Comparison of ENCODE assay signal across 9 cellular contexts in the genomic region with DNA sequence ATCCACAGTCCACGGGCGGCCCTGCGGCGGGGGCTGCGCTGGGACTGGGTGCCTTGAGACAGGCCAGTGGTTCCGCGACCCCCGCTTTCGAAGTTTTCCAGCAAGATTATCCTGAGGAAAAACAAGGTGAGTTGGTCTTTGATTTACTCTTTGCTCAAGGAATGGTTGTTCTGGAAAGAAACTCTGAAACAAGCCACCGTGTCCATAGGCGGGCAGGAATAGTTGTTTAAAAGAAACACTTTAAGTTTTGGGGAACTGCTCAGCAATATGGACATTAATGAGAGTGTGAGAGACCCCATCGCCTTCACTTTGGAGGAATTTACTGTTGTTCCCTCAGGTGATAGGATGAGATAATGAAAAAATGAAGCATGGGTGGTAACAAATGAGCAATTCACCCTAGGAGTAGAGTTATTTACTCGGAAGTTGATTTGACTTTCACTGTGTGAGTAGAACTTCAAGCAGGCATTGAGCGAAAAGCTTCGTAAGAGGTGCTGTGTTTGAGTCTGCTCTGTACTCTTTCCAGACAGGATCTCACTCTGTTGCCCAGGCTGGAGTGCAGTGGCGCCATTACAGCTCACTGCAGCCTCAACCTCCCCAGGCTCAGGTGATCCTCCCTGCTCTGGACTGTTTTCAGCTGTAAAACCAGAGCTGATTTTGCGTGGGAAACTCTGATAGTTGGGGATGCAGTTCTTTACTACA. TPM values are rescaled to one million over a fixed set of nuclear protein-coding genes. Genes with fewer than 3 reads are reported as not detected.
DNase-seq lines count a peak whose midpoint lies in the region; ATAC-seq, FAIRE-seq and TF ChIP-seq lines count a peak whose summit lies in the region.
"Had no signal": no experiment of that assay in that cellular context is flagged by ENCODE, and none has a peak within 500 bp of the region (broad histone marks: within the 10 kb centered on the region; RNA-seq: fewer than 3 reads in every experiment).

No MANE protein-coding gene starts in this region.

- DNase-seq in ACHN (peak; percentile 49), IMR-90 (no peak), epithelial cell of prostate (ENCODE audit: low read depth, low spot score) (no peak), naive B cell (peak; percentile 3), GM12891 (ENCODE audit: insufficient read length, low spot score) (no peak), mesenteric fat pad (ENCODE audit: low spot score) (no peak), OCI-M1 (lab: John Stamatoyannopoulos, UW) (no peak)
- no peak for DNase-seq in activated T-helper 2 cell treated with anti-CD3 and anti-CD28 coated beads, Interferon-gamma antibody, Interleukin-2, Interleukin-4, amounts not matched to agents 10 μg/mL and 5 μg/mL and 100 μg/mL, durations not matched to agents 14 hours and 24 hours and 36 hours (ENCODE audit: low spot score)
- DNase-seq: GF-D8 had no signal

- H2BK120ac ChIP-seq in IMR-90 (ENCODE audit: low read depth, low read length): no peak overlapping the region

- no peak overlapping the region for H3K18ac ChIP-seq in IMR-90 (ENCODE audit: low read depth, low read length)

- H3K9me3 Mint-ChIP-seq in naive B cell: peaks cover 0 to 2% (median 0%) of the 10 kb centered on the region in 7 donors
- no peaks in the 10 kb centered on the region for H3K9me3 Mint-ChIP-seq in activated T-helper 2 cell treated with anti-CD3 and anti-CD28 coated beads, Interferon-gamma antibody, Interleukin-2, Interleukin-4, amounts not matched to agents 10 μg/mL and 5 μg/mL and 100 μg/mL, durations not matched to agents 14 hours and 24 hours and 36 hours

- H3K4me3 Mint-ChIP-seq in naive B cell: peak overlapping the region in 7 of 8 donors; percentile 62 to 81 (median 74)
- H3K4me3 Mint-ChIP-seq in activated T-helper 2 cell treated with anti-CD3 and anti-CD28 coated beads, Interferon-gamma antibody, Interleukin-2, Interleukin-4, amounts not matched to agents 10 μg/mL and 5 μg/mL and 100 μg/mL, durations not matched to agents 14 hours and 24 hours and 36 hours (ENCODE audit: low read depth): no peak overlapping the region

- peak overlapping the region; percentile 49; the same call in 1 of the 2 replicates for H3K4me2 ChIP-seq in IMR-90 (ENCODE audit: low read depth, low read length)

- TF ChIP-seq RAD21 in IMR-90 (IDR thresholded peaks at IDR 0.05; ENCODE audit: low read length): no peak

- H2AK9ac ChIP-seq in IMR-90 (replicated peaks; ENCODE audit: low read depth, low read length, poor library complexity): no peak overlapping the region

- no peak overlapping the region for H3K23ac ChIP-seq in IMR-90 (ENCODE audit: low read depth, low read length)

- H3K4me1 Mint-ChIP-seq in naive B cell: peaks cover 7 to 12% (median 10%) of the 10 kb centered on the region in 3 donors
- peaks cover 8% of the 10 kb centered on the region for H3K4me1 Mint-ChIP-seq in activated T-helper 2 cell treated with anti-CD3 and anti-CD28 coated beads, Interferon-gamma antibody, Interleukin-2, Interleukin-4, amounts not matched to agents 10 μg/mL and 5 μg/mL and 100 μg/mL, durations not matched to agents 14 hours and 24 hours and 36 hours (ENCODE audit: low read depth)

- H3K36me3 ChIP-seq in IMR-90 (ENCODE audit: control insufficient read depth, insufficient read depth, low read length): no peaks in the 10 kb centered on the region

- no TSS peak for BruUV-seq in IMR-90 (replicated peaks; lab: Mats Ljungman, UMichigan)

- no peak overlapping the region for H3K56ac ChIP-seq in IMR-90 (ENCODE audit: extremely low read depth, insufficient read depth, low read length)

- H3K27ac Mint-ChIP-seq in naive B cell: peak overlapping the region in 1 of 6 donors; percentile 8
- H3K27ac Mint-ChIP-seq in activated T-helper 2 cell treated with anti-CD3 and anti-CD28 coated beads, Interferon-gamma antibody, Interleukin-2, Interleukin-4, amounts not matched to agents 10 μg/mL and 5 μg/mL and 100 μg/mL, durations not matched to agents 14 hours and 24 hours and 36 hours: no peak overlapping the region

- no peak overlapping the region for H4K5ac ChIP-seq in IMR-90 (ENCODE audit: low read depth, low read length)

- peaks cover 12% of the 10 kb centered on the region for H3K27me3 ChIP-seq in IMR-90 (ENCODE audit: control insufficient read depth, insufficient read depth, low read length)

- H4K91ac ChIP-seq in IMR-90 (ENCODE audit: insufficient read depth, low read depth, low read length): no peak overlapping the region

- TF ChIP-seq CTCF in IMR-90 (conservative IDR thresholded peaks at IDR 0.05; ENCODE audit: low read depth, low read length): no peak

- CTCF ChIA-PET in IMR-90 (lab: Yijun Ruan, JAX): no interaction called here

- in situ Hi-C loops in ACHN (cut with HindIII; ENCODE audit: low pct_ligation_motif_present, low pct_unique_long_range_greater_than_20kb, low sequenced_read_pairs) (loop anchor here (25.0 kb wide), 1 partner anchor 135 kb away; no protein-coding TSS in a partner anchor), IMR-90 (cut with MboI; ENCODE audit: low sequenced_read_pairs) (loop anchor here (5.0 kb wide), 1 partner anchor 635 kb away; no protein-coding TSS in a partner anchor)

- H3K27me3 Mint-ChIP-seq in naive B cell: peaks cover 46 to 53% (median 51%) of the 10 kb centered on the region in 3 donors
- H3K27me3 Mint-ChIP-seq in activated T-helper 2 cell treated with anti-CD3 and anti-CD28 coated beads, Interferon-gamma antibody, Interleukin-2, Interleukin-4, amounts not matched to agents 10 μg/mL and 5 μg/mL and 100 μg/mL, durations not matched to agents 14 hours and 24 hours and 36 hours (ENCODE audit: low read depth): peaks cover 48% of the 10 kb centered on the region

- TF ChIP-seq POLR2A in IMR-90 (IDR thresholded peaks at IDR 0.05; ENCODE audit: low read depth, low read length): no peak
- no peak for TF ChIP-seq POLR2A in GM12891 (IDR thresholded peaks at IDR 0.05; ENCODE audit: low read depth, low read length)

- no peak overlapping the region for H2AK5ac ChIP-seq in IMR-90 (ENCODE audit: low read depth, low read length)

- no peak overlapping the region for H3K27ac ChIP-seq in IMR-90 (ENCODE audit: insufficient read depth, low read length)
- peak overlapping the region; percentile 68 for H3K27ac ChIP-seq in epithelial cell of prostate

- ATAC-seq in IMR-90 (ENCODE audit: low read depth) (no peak), naive B cell (ENCODE audit: low read depth in 2 of 2) (peak in 1 of 2 donors; percentile 15)

- H2BK15ac ChIP-seq in IMR-90 (ENCODE audit: low read depth, low read length): no peak overlapping the region

- H2BK5ac ChIP-seq in IMR-90 (ENCODE audit: low read depth, low read length, poor library complexity, severe bottlenecking): no peak overlapping the region

- H3K4ac ChIP-seq in IMR-90 (ENCODE audit: low read depth, low read length): no peak overlapping the region

- H3K36me3 Mint-ChIP-seq in naive B cell: no peaks in the 10 kb centered on the region
- no peaks in the 10 kb centered on the region for H3K36me3 Mint-ChIP-seq in activated T-helper 2 cell treated with anti-CD3 and anti-CD28 coated beads, Interferon-gamma antibody, Interleukin-2, Interleukin-4, amounts not matched to agents 10 μg/mL and 5 μg/mL and 100 μg/mL, durations not matched to agents 14 hours and 24 hours and 36 hours (ENCODE audit: low read depth)

- dilution Hi-C loops in IMR-90 (cut with HindIII; ENCODE audit: low sequenced_read_pairs, unreplicated experiment): no loop called here

- H3K14ac ChIP-seq in IMR-90 (replicated peaks; ENCODE audit: low read depth, low read length): no peak overlapping the region

- no peak overlapping the region for H2BK20ac ChIP-seq in IMR-90 (ENCODE audit: low read depth, low read length)

- H4K20me1 ChIP-seq in IMR-90 (ENCODE audit: insufficient read depth, low read length): no peaks in the 10 kb centered on the region

- H3K79me1 ChIP-seq in IMR-90 (ENCODE audit: low read depth in 1 of 2, low read length in 2 of 2): no peaks in the 10 kb centered on the region

- intact Hi-C loops in IMR-90 (cut with micrococcal nuclease): loop anchor here (5.0 kb wide), 1 partner anchor 440 kb away; a partner anchor contains a TSS
- intact Hi-C loops in activated T-helper 2 cell treated with anti-CD3 and anti-CD28 coated beads, Interferon-gamma antibody, Interleukin-2, Interleukin-4, amounts not matched to agents 10 μg/mL and 5 μg/mL and 100 μg/mL, durations not matched to agents 14 hours and 24 hours and 36 hours (cut with micrococcal nuclease): loop anchor here (5.0 kb wide), 1 partner anchor 480 kb away; no protein-coding TSS in a partner anchor

- no peak overlapping the region for H3K9ac ChIP-seq in IMR-90 (ENCODE audit: low read depth, low read length)

- no peak overlapping the region for H4K8ac ChIP-seq in IMR-90 (ENCODE audit: low read depth in 2 of 2, low read length in 2 of 2)

- no peaks in the 10 kb centered on the region for H3K4me1 ChIP-seq in IMR-90 (ENCODE audit: control insufficient read depth, insufficient read depth, low read length)

- peak overlapping the region; percentile 69 for H3K4me3 ChIP-seq in IMR-90 (ENCODE audit: insufficient read depth, low read depth, low read length)

- H3K9me1 ChIP-seq in IMR-90 (ENCODE audit: insufficient read depth, low read length): no peaks in the 10 kb centered on the region

- no peaks in the 10 kb centered on the region for H3K9me3 ChIP-seq in IMR-90 (ENCODE audit: control insufficient read depth, insufficient read depth, low read length)

- no CpG with 5 or more reads among the region's 17 CpGs for WGBS in IMR-90 (ENCODE audit: extremely low coverage in 2 of 2, insufficient read length in 1 of 2), 2 experiments

- POLR2A ChIA-PET in IMR-90 (lab: Charles Lee; ENCODE audit: unreplicated experiment): no interaction called here

- peak overlapping the region; percentile 90 for H2AFZ ChIP-seq in IMR-90 (replicated peaks; ENCODE audit: low read length, poor library complexity)

- no peak for FAIRE-seq in GM12891 (lab: Jason Lieb, UNC)

TF ChIP-seq in IMR-90, 13 proteins besides CTCF, POLR2A, EP300 and RAD21 (continues in another document):
- TF ChIP-seq FOS (IDR thresholded peaks at IDR 0.05; ENCODE audit: low read depth, low read length): no peak

TF ChIP-seq in GM12891, 5 proteins besides CTCF, POLR2A, EP300 and RAD21 (continues in another document):
- TF ChIP-seq SPI1 (IDR thresholded peaks at IDR 0.05; ENCODE audit: low read depth, low read length) (no peak), POU2F2 (IDR thresholded peaks at IDR 0.05; ENCODE audit: low read depth, low read length) (no peak), PAX5 (IDR thresholded peaks at IDR 0.05; ENCODE audit: insufficient read depth, low read length, severe bottlenecking) (no peak), TAF1 (IDR thresholded peaks at IDR 0.05; ENCODE audit: low read depth, low read length) (no peak)

RNA-seq across cellular contexts. Expression of a gene that starts 1.1 kb away (rescaled TPM):
- total RNA-seq in IMR-90 (2012; rRNA removed): under 0.01 TPM in 2 replicates
- polyA plus RNA-seq in IMR-90 (2012; rRNA removed): 0.02 TPM in 1 of 2 replicates, not detected in the other
- polyA plus RNA-seq in IMR-90 (2012; cell fraction: cytosol; rRNA removed): 0.01 TPM in 1 of 2 replicates, not detected in the other
- 0.03 and 0.14 TPM in 2 replicates for polyA plus RNA-seq in IMR-90 (2012; cell fraction: nucleus; rRNA removed; ENCODE audit: low replicate concordance)
- not detected for polyA plus RNA-seq in naive B cell (ENCODE audit: low read depth in 6 of 6)
- total RNA-seq in activated T-helper 2 cell treated with anti-CD3 and anti-CD28 coated beads, Interferon-gamma antibody, Interleukin-2, Interleukin-4, amounts not matched to agents 10 μg/mL and 5 μg/mL and 100 μg/mL, durations not matched to agents 14 hours and 24 hours and 36 hours: not detected in 2 replicates
- polyA plus RNA-seq in GM12891 (2012; ENCODE audit: low read depth, missing spikeins): not detected
- total RNA-seq in mesenteric fat pad: 0.35 TPM

Comparison
In these comparisons a context has a peak if more than half of its experiments do, and no peak if none do; other contexts are left out.
1. DNase-seq: peak in ACHN (single experiment) and naive B cell (single experiment); none in IMR-90 (single experiment), epithelial cell of prostate (single experiment), activated T-helper 2 cell treated with anti-CD3 and anti-CD28 coated beads, Interferon-gamma antibody, Interleukin-2, Interleukin-4, amounts not matched to agents 10 μg/mL and 5 μg/mL and 100 μg/mL, durations not matched to agents 14 hours and 24 hours and 36 hours (single experiment), GM12891 (single experiment), mesenteric fat pad (single experiment) and OCI-M1 (single experiment).